In the genomic region with DNA sequence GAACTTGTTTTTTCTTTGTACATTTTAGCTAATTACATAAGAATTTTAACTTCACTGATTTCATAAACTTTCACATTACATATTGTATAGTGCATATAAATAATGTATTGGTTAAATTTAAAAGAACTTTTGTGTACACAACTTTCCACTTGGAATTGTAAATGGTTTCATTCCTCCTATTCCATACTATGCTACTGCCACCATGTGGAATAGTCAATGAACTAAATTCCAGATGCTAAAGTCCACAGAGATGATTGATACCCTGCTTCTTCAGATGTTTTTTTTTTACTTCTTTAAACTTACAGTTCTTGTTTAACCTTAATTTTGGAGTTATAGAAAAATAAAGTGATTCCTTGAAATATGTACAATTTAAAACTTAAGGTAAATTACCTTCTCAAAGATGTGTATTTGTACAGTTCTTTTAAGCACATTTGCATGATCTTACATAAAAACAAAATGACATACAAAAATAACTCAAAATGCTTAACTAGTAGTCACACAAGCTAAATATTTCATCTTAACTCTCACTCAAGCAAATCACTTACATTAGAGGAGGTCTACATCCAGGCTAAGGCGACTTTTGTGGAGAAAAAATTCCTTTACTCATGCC, we compare ENCODE assay signal across 8 cellular contexts.
DNase-seq lines count a peak whose midpoint lies in the region; ATAC-seq and TF ChIP-seq lines count a peak whose summit lies in the region.

No MANE protein-coding gene starts in this region.

- BruUV-seq in OCI-LY7 (replicated peaks; lab: Mats Ljungman, UMichigan), result no TSS peak

- H4K20me1 ChIP-seq in OCI-LY7 (ENCODE audit: insufficient read depth, low read length), result no peaks in the 10 kb centered on the region

- CTCF ChIA-PET in OCI-LY7 (lab: Charles Lee; ENCODE audit: unreplicated experiment), result no interaction called here

- intact Hi-C loops in OCI-LY7 (cut with micrococcal nuclease; ENCODE audit: unreplicated experiment), result loop anchor here (5.0 kb wide), 1 partner anchor 520 kb away; no protein-coding TSS in a partner anchor

- no peaks in the 10 kb centered on the region for H3K9me2 ChIP-seq in OCI-LY7 (ENCODE audit: insufficient read depth, low read length)

- H3K4me3 ChIP-seq in OCI-LY7 (ENCODE audit: low read depth, low read length, poor library complexity, severe bottlenecking) (no peak overlapping the region), fibroblast of mammary gland (ENCODE audit: control insufficient read depth, low read depth, low read length) (no peak overlapping the region)

- POLR2A ChIA-PET in OCI-LY7 (lab: Charles Lee), result interaction anchor here (0.6 to 1.2 kb wide), 4 partner anchors 10 to 135 kb away, joined by 3 to 5 read pairs (median 3); no protein-coding TSS in a partner anchor

- no peak for ATAC-seq in GM19324 (IDR thresholded peaks at IDR 0.05; ENCODE audit: low FRiP score, unreplicated experiment)
- no peak for ATAC-seq in activated T-cell treated with anti-CD3 and anti-CD28 coated beads, Interleukin-2, amount 50 U/mL, for 4 hours

- H3K79me2 ChIP-seq in OCI-LY7 (ENCODE audit: insufficient read depth, low read depth, low read length), result no peaks in the 10 kb centered on the region

- DNase-seq in NCI-H82 (lab: John Stamatoyannopoulos, UW), result peak; percentile 45
- no peak for DNase-seq in NCI-H82 treated with DMSO at 0.1 percent for 48 hours (lab: John Stamatoyannopoulos, UW; ENCODE audit: unreplicated experiment)
- peak; percentile 19 for DNase-seq in OCI-LY7 (ENCODE audit: low spot score)
- peak; percentile 64 for DNase-seq in fibroblast of mammary gland (ENCODE audit: low read depth)
- peak; percentile 82 for DNase-seq in superior temporal gyrus (ENCODE audit: extremely low spot score)
- no peak for DNase-seq in activated T-cell treated with anti-CD3 and anti-CD28 coated beads, Interleukin-2, amount 50 U/mL, for 4 hours
- DNase-seq in COR-L47 (lab: John Stamatoyannopoulos, UW), result no peak

- no peaks in the 10 kb centered on the region for H3K4me1 Mint-ChIP-seq in activated T-cell treated with anti-CD3 and anti-CD28 coated beads, Interleukin-2, amount 50 U/mL, for 4 hours (ENCODE audit: low read depth)

- H3K4me3 Mint-ChIP-seq in activated T-cell treated with anti-CD3 and anti-CD28 coated beads, Interleukin-2, amount 50 U/mL, for 4 hours, result no peak overlapping the region

- no peaks in the 10 kb centered on the region for H3K4me1 ChIP-seq in OCI-LY7 (ENCODE audit: insufficient read depth, low read length, poor library complexity, severe bottlenecking)

- peak; percentile 82 for TF ChIP-seq CTCF in OCI-LY7 (conservative IDR thresholded peaks at IDR 0.05; ENCODE audit: low read length)
- TF ChIP-seq CTCF in fibroblast of mammary gland (conservative IDR thresholded peaks at IDR 0.05; ENCODE audit: control insufficient read depth, insufficient read depth, low read depth, low read length), result peak; percentile 65

- no peaks in the 10 kb centered on the region for H3K36me3 Mint-ChIP-seq in activated T-cell treated with anti-CD3 and anti-CD28 coated beads, Interleukin-2, amount 50 U/mL, for 4 hours (ENCODE audit: insufficient read depth)

- no peaks in the 10 kb centered on the region for H3K9me3 ChIP-seq in OCI-LY7 (ENCODE audit: low read length)

- H3K4me2 ChIP-seq in OCI-LY7 (ENCODE audit: low read length), result no peak overlapping the region

- H3K36me3 ChIP-seq in OCI-LY7 (ENCODE audit: insufficient read depth, low read length), result no peaks in the 10 kb centered on the region

- no peak overlapping the region for H2AFZ ChIP-seq in OCI-LY7 (ENCODE audit: low read length)

- no peaks in the 10 kb centered on the region for H3K27me3 Mint-ChIP-seq in activated T-cell treated with anti-CD3 and anti-CD28 coated beads, Interleukin-2, amount 50 U/mL, for 4 hours (ENCODE audit: low read depth)

- no peak overlapping the region for H3K27ac ChIP-seq in OCI-LY7 (ENCODE audit: low read depth, low read length, poor library complexity, severe bottlenecking)

- H3K9me3 Mint-ChIP-seq in activated T-cell treated with anti-CD3 and anti-CD28 coated beads, Interleukin-2, amount 50 U/mL, for 4 hours, result no peaks in the 10 kb centered on the region

Comparison
In these comparisons a context has a peak if more than half of its experiments do, and no peak if none do; other contexts are left out.
1. DNase-seq: peak in NCI-H82 (single experiment), OCI-LY7 (single experiment), fibroblast of mammary gland (single experiment) and superior temporal gyrus (single experiment); none in NCI-H82 treated with DMSO at 0.1 percent for 48 hours (single experiment), activated T-cell treated with anti-CD3 and anti-CD28 coated beads, Interleukin-2, amount 50 U/mL, for 4 hours (single experiment) and COR-L47 (single experiment).